Comparison of ENCODE assay signal across 8 cellular contexts in genomic region chr14:101791919-101792572, GRCh38. TPM values are rescaled to one million over a fixed set of nuclear protein-coding genes. Genes with fewer than 3 reads are reported as not detected.
DNase-seq lines count a peak whose midpoint lies in the region; ATAC-seq and TF ChIP-seq lines count a peak whose summit lies in the region.

No MANE protein-coding gene starts in this region.

- H3K4me1 Mint-ChIP-seq in activated T-helper 1 cell treated with anti-CD3 and anti-CD28 coated beads, Interleukin-12 subunit alpha, Interleukin-12 subunit beta, Interleukin-2, Interleukin-4 antibody, amounts not matched to agents 30 ng/mL and 10 ng/mL and 1 ng/mL, durations not matched to agents 14 hours and 24 hours and 36 hours (ENCODE audit: low read depth) = peaks cover 20% of the 10 kb centered on the region

- no peak for ATAC-seq in thoracic aorta (ENCODE audit: insufficient number of reproducible peaks, low FRiP score, low read depth)
- no peak for ATAC-seq in HG03520 (IDR thresholded peaks at IDR 0.05; ENCODE audit: unreplicated experiment)

- peak; percentile 44 for DNase-seq in ACHN
- DNase-seq in HCEC 1CT = peak; percentile 60
- DNase-seq in activated T-helper 1 cell treated with anti-CD3 and anti-CD28 coated beads, Interleukin-12 subunit alpha, Interleukin-12 subunit beta, Interleukin-2, Interleukin-4 antibody, amounts not matched to agents 30 ng/mL and 10 ng/mL and 1 ng/mL, durations not matched to agents 14 hours and 24 hours and 36 hours (ENCODE audit: low spot score) = no peak
- no peak for DNase-seq in hepatocyte (ENCODE audit: low spot score)
- DNase-seq in thoracic aorta (ENCODE audit: low spot score) = no peak
- DNase-seq in mesenteric fat pad (ENCODE audit: low spot score) = no peak
- no peak for DNase-seq in amniotic stem cell (lab: John Stamatoyannopoulos, UW)

- in situ Hi-C loops in ACHN (cut with HindIII; ENCODE audit: low pct_ligation_motif_present, low pct_unique_long_range_greater_than_20kb, low sequenced_read_pairs) = no loop called here

- peaks cover 12% of the 10 kb centered on the region for H3K36me3 Mint-ChIP-seq in activated T-helper 1 cell treated with anti-CD3 and anti-CD28 coated beads, Interleukin-12 subunit alpha, Interleukin-12 subunit beta, Interleukin-2, Interleukin-4 antibody, amounts not matched to agents 30 ng/mL and 10 ng/mL and 1 ng/mL, durations not matched to agents 14 hours and 24 hours and 36 hours (ENCODE audit: low read depth)

- peak overlapping the region; percentile 71 for H3K27ac Mint-ChIP-seq in activated T-helper 1 cell treated with anti-CD3 and anti-CD28 coated beads, Interleukin-12 subunit alpha, Interleukin-12 subunit beta, Interleukin-2, Interleukin-4 antibody, amounts not matched to agents 30 ng/mL and 10 ng/mL and 1 ng/mL, durations not matched to agents 14 hours and 24 hours and 36 hours

- H3K9me3 ChIP-seq in hepatocyte (ENCODE audit: low read depth) = no peaks in the 10 kb centered on the region
- H3K9me3 ChIP-seq in thoracic aorta = no peaks in the 10 kb centered on the region

- intact Hi-C loops in activated T-helper 1 cell treated with anti-CD3 and anti-CD28 coated beads, Interleukin-12 subunit alpha, Interleukin-12 subunit beta, Interleukin-2, Interleukin-4 antibody, amounts not matched to agents 30 ng/mL and 10 ng/mL and 1 ng/mL, durations not matched to agents 14 hours and 24 hours and 36 hours (cut with micrococcal nuclease) = loop anchor here (1.0 to 2.0 kb wide), 3 partner anchors 11 to 33 kb away; no protein-coding TSS in a partner anchor

- H3K4me3 Mint-ChIP-seq in activated T-helper 1 cell treated with anti-CD3 and anti-CD28 coated beads, Interleukin-12 subunit alpha, Interleukin-12 subunit beta, Interleukin-2, Interleukin-4 antibody, amounts not matched to agents 30 ng/mL and 10 ng/mL and 1 ng/mL, durations not matched to agents 14 hours and 24 hours and 36 hours = peak overlapping the region; percentile 52

- H3K36me3 ChIP-seq in hepatocyte (replicated peaks; ENCODE audit: insufficient read depth, low read depth) (no peaks in the 10 kb centered on the region), thoracic aorta (no peaks in the 10 kb centered on the region)

- H2AFZ ChIP-seq in hepatocyte = peak overlapping the region; percentile 55

- H3K4me3 ChIP-seq in hepatocyte = peak overlapping the region; percentile 30
- peak overlapping the region; percentile 44 for H3K4me3 ChIP-seq in thoracic aorta

- H3K4me1 ChIP-seq in hepatocyte (ENCODE audit: insufficient read depth) = no peaks in the 10 kb centered on the region
- H3K4me1 ChIP-seq in thoracic aorta (ENCODE audit: control insufficient read depth in 1 of 2, low read depth in 2 of 2) = peaks cover 4% of the 10 kb centered on the region in 2 donors

- no peaks in the 10 kb centered on the region for H3K79me2 ChIP-seq in hepatocyte

- no peaks in the 10 kb centered on the region for H4K20me1 ChIP-seq in hepatocyte (ENCODE audit: insufficient read depth, poor library complexity, severe bottlenecking)

- H3K27me3 Mint-ChIP-seq in activated T-helper 1 cell treated with anti-CD3 and anti-CD28 coated beads, Interleukin-12 subunit alpha, Interleukin-12 subunit beta, Interleukin-2, Interleukin-4 antibody, amounts not matched to agents 30 ng/mL and 10 ng/mL and 1 ng/mL, durations not matched to agents 14 hours and 24 hours and 36 hours (ENCODE audit: insufficient read depth) = no peaks in the 10 kb centered on the region

- H3K9me2 ChIP-seq in hepatocyte (replicated peaks; ENCODE audit: insufficient read depth) = no peaks in the 10 kb centered on the region

- WGBS in hepatocyte (ENCODE audit: low lambda C conversion rate, missing lambda C conversion rate) = 72% methylated on average over 5 of the region's 5 CpGs

- H3K27ac ChIP-seq in hepatocyte (peak overlapping the region; percentile 76), thoracic aorta (no peak overlapping the region)

- H3K27me3 ChIP-seq in hepatocyte (no peaks in the 10 kb centered on the region), thoracic aorta (replicated peaks; ENCODE audit: insufficient read depth) (no peaks in the 10 kb centered on the region)

- H3K4me2 ChIP-seq in hepatocyte = peak overlapping the region; percentile 71

- TF ChIP-seq CTCF in hepatocyte (IDR thresholded peaks at IDR 0.05; ENCODE audit: poor library complexity) (no peak), thoracic aorta (IDR thresholded peaks at IDR 0.05) (no peak)

- peaks cover 10% of the 10 kb centered on the region for H3K9me3 Mint-ChIP-seq in activated T-helper 1 cell treated with anti-CD3 and anti-CD28 coated beads, Interleukin-12 subunit alpha, Interleukin-12 subunit beta, Interleukin-2, Interleukin-4 antibody, amounts not matched to agents 30 ng/mL and 10 ng/mL and 1 ng/mL, durations not matched to agents 14 hours and 24 hours and 36 hours

RNA-seq across cellular contexts. Expression of gene PPP2R5C, which starts 30.5 kb away (rescaled TPM):
- 157 and 166 TPM in 2 replicates for total RNA-seq in activated T-helper 1 cell treated with anti-CD3 and anti-CD28 coated beads, Interleukin-12 subunit alpha, Interleukin-12 subunit beta, Interleukin-2, Interleukin-4 antibody, amounts not matched to agents 30 ng/mL and 10 ng/mL and 1 ng/mL, durations not matched to agents 14 hours and 24 hours and 36 hours
- total RNA-seq in hepatocyte (69.0 and 78.0 TPM in 2 replicates), thoracic aorta (100 to 1,000 TPM in 1 of 2 donors, 10 to 100 TPM in 1; 97.2 to 341 TPM), mesenteric fat pad (124 TPM)
- polyA plus RNA-seq in hepatocyte = 46.8 and 47.4 TPM in 2 replicates

Comparison
In these comparisons a context has a peak if more than half of its experiments do, and no peak if none do; other contexts are left out.
1. DNase-seq: peak in ACHN (single experiment) and HCEC 1CT (single experiment); none in activated T-helper 1 cell treated with anti-CD3 and anti-CD28 coated beads, Interleukin-12 subunit alpha, Interleukin-12 subunit beta, Interleukin-2, Interleukin-4 antibody, amounts not matched to agents 30 ng/mL and 10 ng/mL and 1 ng/mL, durations not matched to agents 14 hours and 24 hours and 36 hours (single experiment), hepatocyte (single experiment), thoracic aorta (single experiment), mesenteric fat pad (single experiment) and amniotic stem cell (single experiment).